In the genomic region with DNA sequence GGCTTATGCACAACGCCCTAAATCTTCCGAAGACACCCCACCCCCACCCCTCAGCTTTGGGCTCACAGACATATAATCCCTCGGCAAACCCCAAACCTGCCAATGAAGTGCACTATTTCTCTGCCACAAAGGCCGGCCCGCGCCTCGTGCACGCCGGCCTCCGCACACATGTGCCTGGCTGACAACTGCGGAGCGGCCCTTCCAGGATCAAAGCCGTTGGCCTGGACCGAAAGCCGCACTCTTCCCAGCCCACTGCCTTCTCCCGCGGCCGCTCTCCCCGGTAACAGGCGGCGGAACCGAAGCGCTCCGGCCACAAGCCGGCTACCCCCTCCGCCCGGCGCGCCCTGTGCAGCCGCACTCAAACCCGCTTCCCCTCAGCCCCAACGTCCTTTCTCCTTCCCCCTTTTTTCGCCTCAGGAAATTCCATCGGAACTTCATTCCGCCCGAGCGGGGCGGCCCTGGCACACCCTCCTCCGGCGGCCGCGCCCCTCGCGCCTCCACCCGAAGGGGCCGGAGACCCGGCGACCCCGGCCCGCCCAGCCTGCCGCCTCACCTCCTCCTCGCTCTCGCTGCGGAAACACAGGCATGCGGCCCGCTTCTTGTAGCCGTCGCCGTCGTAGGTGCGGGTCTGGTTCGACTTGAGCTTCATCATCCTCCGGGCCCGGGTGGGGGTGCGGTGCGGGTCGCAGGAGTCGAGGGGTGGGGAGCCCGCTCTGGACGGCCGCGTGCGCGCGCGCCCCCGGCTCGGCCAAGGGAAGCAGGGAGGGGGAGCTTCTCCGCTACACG, we compare ENCODE assay signal across 8 cellular contexts. TPM values are rescaled to one million over a fixed set of nuclear protein-coding genes. Genes with fewer than 3 reads are reported as not detected.
A peak's percentile ranks its signal among the peaks of the same experiment; 100 is the strongest.
DNase-seq lines count a peak whose midpoint lies in the region; ATAC-seq and TF ChIP-seq lines count a peak whose summit lies in the region.

No MANE protein-coding gene starts in this region.

- H3K4me3 ChIP-seq in KMS-11 (IDR thresholded peaks at IDR 0.05; ENCODE audit: insufficient read depth, low read depth, low read length) (no peak overlapping the region), SJSA1 (peak overlapping the region; percentile 91), heart right ventricle (peak overlapping the region; percentile 70 to 95 (median 88)), urinary bladder (ENCODE audit: low read depth, low read length) (peak overlapping the region; percentile 89)

- H3K27me3 ChIP-seq in KMS-11 (ENCODE audit: insufficient read depth, low read depth) (no peaks in the 10 kb centered on the region), SJSA1 (replicated peaks) (no peaks in the 10 kb centered on the region), heart right ventricle (no peaks in the 10 kb centered on the region)

- DNase-seq in EL (peak; percentile 62), SJSA1 (ENCODE audit: low read depth in 1 of 2, low spot score in 2 of 2) (peak; percentile 65 to 69), heart right ventricle (peak; percentile 54 to 62), posterior vena cava (ENCODE audit: low spot score) (peak; percentile 89)
- DNase-seq in activated naive CD4-positive, alpha-beta T cell treated with anti-CD3 and anti-CD28 coated beads, Interleukin-2, amount 50 U/mL, for 72 hours (ENCODE audit: low spot score in 2 of 2) = peak; percentile 55 to 67

- peaks cover 0 to 20% of the 10 kb centered on the region in 2 donors for H3K36me3 Mint-ChIP-seq in activated naive CD4-positive, alpha-beta T cell treated with anti-CD3 and anti-CD28 coated beads, Interleukin-2, amount 50 U/mL, for 72 hours

- 0 to 1% methylated on average over 58 to 80 of the region's 80 CpGs for WGBS in heart right ventricle, 2 donors
- under 1% methylated on average over 80 of the region's 80 CpGs for WGBS in urinary bladder

- intact Hi-C loops in heart right ventricle (cut with DNase I) (loop anchor here (1.0 to 10.0 kb wide), 8 partner anchors 50 to 145 kb away; a partner anchor contains a TSS), posterior vena cava (cut with DNase I) (no loop called here)

- peak overlapping the region; percentile 80 for H2AFZ ChIP-seq in KMS-11 (ENCODE audit: low read depth)

- H3K79me2 ChIP-seq in KMS-11 (ENCODE audit: insufficient read depth, low read depth) = peaks cover 52% of the 10 kb centered on the region

- H3K4me1 ChIP-seq in KMS-11 (ENCODE audit: low read depth, poor library complexity, severe bottlenecking) (peaks cover 13% of the 10 kb centered on the region), SJSA1 (replicated peaks) (peaks cover 3% of the 10 kb centered on the region), heart right ventricle (peaks cover 13 to 60% (median 48%) of the 10 kb centered on the region in 9 donors), urinary bladder (ENCODE audit: insufficient read depth) (no peaks in the 10 kb centered on the region)

- TF ChIP-seq CTCF in KMS-11 (conservative IDR thresholded peaks at IDR 0.05; ENCODE audit: low read depth, low read length) (no peak), heart right ventricle (IDR thresholded peaks at IDR 0.05) (no peak)

- peak overlapping the region; percentile 99 for H3K9ac ChIP-seq in KMS-11

- peaks cover 4% of the 10 kb centered on the region; the same call in 1 of the 2 replicates for H4K20me1 ChIP-seq in KMS-11 (ENCODE audit: insufficient read depth)

- H3K9me3 ChIP-seq in SJSA1 (replicated peaks) = no peaks in the 10 kb centered on the region; the same call in 1 of the 2 replicates
- peaks cover 0 to 15% (median 2%) of the 10 kb centered on the region in 11 donors for H3K9me3 ChIP-seq in heart right ventricle

- no peaks in the 10 kb centered on the region for H3K9me3 Mint-ChIP-seq in activated naive CD4-positive, alpha-beta T cell treated with anti-CD3 and anti-CD28 coated beads, Interleukin-2, amount 50 U/mL, for 72 hours

- H3K4me2 ChIP-seq in KMS-11 = peak overlapping the region; percentile 93; the same call in 1 of the 2 replicates

- H3K27ac ChIP-seq in KMS-11 (peak overlapping the region; percentile 99), SJSA1 (peak overlapping the region; percentile 55), heart right ventricle (peak overlapping the region; percentile 88 to 99 (median 98)), urinary bladder (ENCODE audit: low read depth) (peak overlapping the region; percentile 97)

- no peak overlapping the region for H3K27ac Mint-ChIP-seq in activated naive CD4-positive, alpha-beta T cell treated with anti-CD3 and anti-CD28 coated beads, Interleukin-2, amount 50 U/mL, for 72 hours

- H3K36me3 ChIP-seq in KMS-11 (ENCODE audit: insufficient read depth) (no peaks in the 10 kb centered on the region), SJSA1 (peaks cover 7% of the 10 kb centered on the region), heart right ventricle (no peaks in the 10 kb centered on the region), urinary bladder (ENCODE audit: insufficient read depth) (no peaks in the 10 kb centered on the region)

- peak; percentile 43 for ATAC-seq in GM21737 (IDR thresholded peaks at IDR 0.05; ENCODE audit: unreplicated experiment)
- ATAC-seq in activated naive CD4-positive, alpha-beta T cell treated with anti-CD3 and anti-CD28 coated beads, Interleukin-2, amount 50 U/mL, for 72 hours = peak; percentile 37 to 46
- peak; percentile 34 to 68 (median 50) for ATAC-seq in heart right ventricle

RNA-seq across cellular contexts. Expression of a gene that starts 0.6 kb away (rescaled TPM):
- 17.1 and 20.2 TPM in 2 replicates for total RNA-seq in SJSA1 (2014; rRNA removed; shearing (Covaris generic))
- total RNA-seq in activated naive CD4-positive, alpha-beta T cell treated with anti-CD3 and anti-CD28 coated beads, Interleukin-2, amount 50 U/mL, for 72 hours = 10 to 100 TPM in 1 of 2 donors, 1 to 10 TPM in 1; 7.9 to 15.1 TPM
- total RNA-seq in heart right ventricle (10 to 100 TPM; 41.9 to 67.1 (median 59.0) TPM), posterior vena cava (10 to 100 TPM; 41.9 to 49.9 TPM), urinary bladder (43.9 TPM)
- polyA plus RNA-seq in heart right ventricle (10 to 100 TPM in 1 of 2 donors, 1 to 10 TPM in 1; 9.3 to 20.9 TPM), urinary bladder (20.7 TPM)

RNA-seq across cellular contexts. Expression of a gene that starts 34.0 kb away (rescaled TPM):
- 2,695 and 2,751 TPM in 2 replicates for total RNA-seq in SJSA1 (2014; rRNA removed; shearing (Covaris generic))
- 1,000 to 10,000 TPM; 2,345 to 2,565 TPM for total RNA-seq in activated naive CD4-positive, alpha-beta T cell treated with anti-CD3 and anti-CD28 coated beads, Interleukin-2, amount 50 U/mL, for 72 hours
- total RNA-seq in heart right ventricle (100 to 1,000 TPM; 551 to 913 (median 607) TPM), posterior vena cava (1,000 to 10,000 TPM in 1 of 2 donors, 100 to 1,000 TPM in 1; 962 to 1,039 TPM), urinary bladder (1,395 TPM)
- polyA plus RNA-seq in heart right ventricle (1,000 to 10,000 TPM; 1,305 to 2,567 TPM), urinary bladder (2,930 TPM)

Comparison
In these comparisons a context has a peak if more than half of its experiments do, and no peak if none do; other contexts are left out.
1. intact Hi-C loops: an anchor here in heart right ventricle (1.0 to 10.0 kb wide); none called in posterior vena cava.